8 cellular contexts compared by ENCODE assay signal in genomic region chr2:29129586-29130281, GRCh38. TPM values are rescaled to one million over a fixed set of nuclear protein-coding genes. Genes with fewer than 3 reads are reported as not detected.
DNase-seq lines count a peak whose midpoint lies in the region; ATAC-seq, FAIRE-seq and TF ChIP-seq lines count a peak whose summit lies in the region.
"Had no signal": no experiment of that assay in that cellular context is flagged by ENCODE, and none has a peak within 500 bp of the region (broad histone marks: within the 10 kb centered on the region; RNA-seq: fewer than 3 reads in every experiment).

No MANE protein-coding gene starts in this region.

- CTCF ChIA-PET in endothelial cell of umbilical vein (lab: Charles Lee) = interaction anchor here (0.9 to 2.8 kb wide), 11 partner anchors 9 to 114 kb away, joined by 3 to 41 read pairs (median 4); no protein-coding TSS in a partner anchor

- H4K20me1 ChIP-seq in OCI-LY3 (ENCODE audit: insufficient read depth, low read length) = no peaks in the 10 kb centered on the region
- H4K20me1 ChIP-seq in endothelial cell of umbilical vein (replicated peaks; ENCODE audit: control insufficient read depth, extremely low read depth, insufficient read depth, low read length) = no peaks in the 10 kb centered on the region
- no peaks in the 10 kb centered on the region for H4K20me1 ChIP-seq in neural progenitor cell (ENCODE audit: low read depth)

- H3K4me1 Mint-ChIP-seq in stimulated activated memory B cell treated with anti-CD40 and anti-IgM and Interleukin-4, amounts not matched to agents 10 μg/mL and 1 μg/mL and 100 μg/mL, for 72 hours = peaks cover 10% of the 10 kb centered on the region
- H3K4me1 Mint-ChIP-seq in neural progenitor cell = peaks cover 12% of the 10 kb centered on the region

- no peaks in the 10 kb centered on the region for H3K9me3 Mint-ChIP-seq in stimulated activated memory B cell treated with anti-CD40 and anti-IgM and Interleukin-4, amounts not matched to agents 10 μg/mL and 1 μg/mL and 100 μg/mL, for 72 hours
- H3K9me3 Mint-ChIP-seq in neural progenitor cell = peaks cover 8% of the 10 kb centered on the region

- H3K27me3 Mint-ChIP-seq in stimulated activated memory B cell treated with anti-CD40 and anti-IgM and Interleukin-4, amounts not matched to agents 10 μg/mL and 1 μg/mL and 100 μg/mL, for 72 hours = no peaks in the 10 kb centered on the region
- no peaks in the 10 kb centered on the region for H3K27me3 Mint-ChIP-seq in neural progenitor cell (ENCODE audit: insufficient read depth, low read depth)

- dilution Hi-C loops in endothelial cell of umbilical vein (cut with MboI; ENCODE audit: extremely low pct_ligation_motif_present, low sequenced_read_pairs) = no loop called here

- H3K27ac Mint-ChIP-seq in stimulated activated memory B cell treated with anti-CD40 and anti-IgM and Interleukin-4, amounts not matched to agents 10 μg/mL and 1 μg/mL and 100 μg/mL, for 72 hours = peak overlapping the region; percentile 74
- H3K27ac Mint-ChIP-seq in neural progenitor cell = no peak overlapping the region

- H3K79me2 ChIP-seq in OCI-LY3 (ENCODE audit: low read length) = no peaks in the 10 kb centered on the region
- H3K79me2 ChIP-seq in endothelial cell of umbilical vein (ENCODE audit: control insufficient read depth, insufficient read depth, low read length) = peaks cover 30% of the 10 kb centered on the region
- H3K79me2 ChIP-seq in neural progenitor cell (ENCODE audit: low read depth) = no peaks in the 10 kb centered on the region

- peaks cover 33% of the 10 kb centered on the region for H3K36me3 Mint-ChIP-seq in stimulated activated memory B cell treated with anti-CD40 and anti-IgM and Interleukin-4, amounts not matched to agents 10 μg/mL and 1 μg/mL and 100 μg/mL, for 72 hours
- H3K36me3 Mint-ChIP-seq in neural progenitor cell = peaks cover 1% of the 10 kb centered on the region

- no peaks in the 10 kb centered on the region for H3K9me3 ChIP-seq in OCI-LY3 (ENCODE audit: insufficient read depth, low read length)
- H3K9me3 ChIP-seq in endothelial cell of umbilical vein (replicated peaks; ENCODE audit: control insufficient read depth, insufficient read depth, low read length) = no peaks in the 10 kb centered on the region
- H3K9me3 ChIP-seq in neural progenitor cell (ENCODE audit: low read depth) = no peaks in the 10 kb centered on the region

- H3K4me3 ChIP-seq in OCI-LY3 (ENCODE audit: low read length) = no peak overlapping the region
- peak overlapping the region in 1 of 3 experiments; percentile 29 for H3K4me3 ChIP-seq in endothelial cell of umbilical vein (replicated peaks in 1 of 3; ENCODE audit: insufficient read depth in 1 of 3, low read depth in 1 of 3, low read length in 3 of 3)
- no peak overlapping the region for H3K4me3 ChIP-seq in neural progenitor cell

- TF ChIP-seq CTCF in OCI-LY3 (IDR thresholded peaks at IDR 0.05; ENCODE audit: low read depth, low read length) = no peak
- no peak for TF ChIP-seq CTCF in endothelial cell of umbilical vein (IDR thresholded peaks at IDR 0.05; ENCODE audit: extremely low read depth in 1 of 2, insufficient read depth in 1 of 2, low read depth in 1 of 2, low read length in 2 of 2)
- no peak for TF ChIP-seq CTCF in neural progenitor cell (IDR thresholded peaks at IDR 0.05)

- peak; percentile 20 for ATAC-seq in GM19395 (IDR thresholded peaks at IDR 0.05; ENCODE audit: unreplicated experiment)
- no peak for ATAC-seq in stimulated activated memory B cell treated with anti-CD40 and anti-IgM and Interleukin-4, amounts not matched to agents 10 μg/mL and 1 μg/mL and 100 μg/mL, for 72 hours

- no peak for TF ChIP-seq POLR2A in endothelial cell of umbilical vein (IDR thresholded peaks at IDR 0.05; ENCODE audit: low read depth, low read length)

- intact Hi-C loops in endothelial cell of umbilical vein (cut with micrococcal nuclease) = no loop called here

- peaks cover 6% of the 10 kb centered on the region for H3K36me3 ChIP-seq in OCI-LY3 (replicated peaks; ENCODE audit: low read depth, low read length)
- peaks cover 0 to 8% of the 10 kb centered on the region in 2 experiments for H3K36me3 ChIP-seq in endothelial cell of umbilical vein (ENCODE audit: control insufficient read depth in 2 of 2, extremely low read depth in 1 of 2, insufficient read depth in 2 of 2, low read length in 2 of 2)
- H3K36me3 ChIP-seq in neural progenitor cell = no peaks in the 10 kb centered on the region

- H3K9me1 ChIP-seq in endothelial cell of umbilical vein (replicated peaks; ENCODE audit: control insufficient read depth, extremely low read depth, insufficient read depth, low read length) = no peaks in the 10 kb centered on the region

- peaks cover 15% of the 10 kb centered on the region for H3K4me1 ChIP-seq in OCI-LY3 (ENCODE audit: low read length)
- peaks cover 24% of the 10 kb centered on the region for H3K4me1 ChIP-seq in endothelial cell of umbilical vein (ENCODE audit: control insufficient read depth, extremely low read depth, insufficient read depth, low read length)
- H3K4me1 ChIP-seq in neural progenitor cell = peaks cover 3% of the 10 kb centered on the region

- no peak overlapping the region for H3K4me3 Mint-ChIP-seq in stimulated activated memory B cell treated with anti-CD40 and anti-IgM and Interleukin-4, amounts not matched to agents 10 μg/mL and 1 μg/mL and 100 μg/mL, for 72 hours
- no peak overlapping the region for H3K4me3 Mint-ChIP-seq in neural progenitor cell

- H2AFZ ChIP-seq in OCI-LY3 (ENCODE audit: low read depth, low read length) (0 out of 2 replicates have a peak overlapping the region, but pooled peaks have one; percentile 37), endothelial cell of umbilical vein (ENCODE audit: low read depth, low read length) (peak overlapping the region; percentile 28), neural progenitor cell (replicated peaks) (no peak overlapping the region)

- BruUV-seq in endothelial cell of umbilical vein (replicated peaks; lab: Mats Ljungman, UMichigan) = TSS peak; percentile 95

- H3K4me2 ChIP-seq in OCI-LY3 (ENCODE audit: low read length) (peak overlapping the region; percentile 8; the same call in 1 of the 2 replicates), endothelial cell of umbilical vein (ENCODE audit: insufficient read depth, low read length) (peak overlapping the region; percentile 65), neural progenitor cell (no peak overlapping the region)

- POLR2A ChIA-PET in endothelial cell of umbilical vein (lab: Charles Lee) = interaction anchor here (0.6 to 3.0 kb wide), 2 partner anchors 12 to 13 kb away, joined by 5 to 30 read pairs; no protein-coding TSS in a partner anchor

- FAIRE-seq in endothelial cell of umbilical vein (lab: Jason Lieb, UNC) = peak; percentile 33

- no peaks in the 10 kb centered on the region for H3F3A ChIP-seq in neural progenitor cell (ENCODE audit: low read depth)

- H3K27ac ChIP-seq in OCI-LY3 (ENCODE audit: low read length) = no peak overlapping the region
- peak overlapping the region; percentile 90 for H3K27ac ChIP-seq in endothelial cell of umbilical vein (ENCODE audit: insufficient read depth, low read depth, low read length)
- H3K27ac ChIP-seq in neural progenitor cell = no peak overlapping the region

- no peak overlapping the region for H3K9ac ChIP-seq in OCI-LY3 (ENCODE audit: low read length)
- peak overlapping the region; percentile 53 for H3K9ac ChIP-seq in endothelial cell of umbilical vein (replicated peaks; ENCODE audit: extremely low read depth, insufficient read depth, low read length)
- H3K9ac ChIP-seq in neural progenitor cell = no peak overlapping the region

- H3K27me3 ChIP-seq in OCI-LY3 (ENCODE audit: low read depth, low read length) (no peaks in the 10 kb centered on the region), endothelial cell of umbilical vein (ENCODE audit: control insufficient read depth in 2 of 2, insufficient read depth in 2 of 2, low read length in 2 of 2) (no peaks in the 10 kb centered on the region), neural progenitor cell (no peaks in the 10 kb centered on the region)

- DNase-seq in endothelial cell of umbilical vein (ENCODE audit: low read depth, low spot score) = peak; percentile 41
- no peak for DNase-seq in neural progenitor cell (ENCODE audit: low spot score)
- no peak for DNase-seq in NCI-H1417 treated with DMSO at 0.1 percent for 48 hours (lab: John Stamatoyannopoulos, UW)
- DNase-seq in NOMO-1 (lab: John Stamatoyannopoulos, UW; ENCODE audit: unreplicated experiment in 2 of 2) = no peak

TF ChIP-seq in endothelial cell of umbilical vein, 7 proteins besides CTCF, POLR2A, EP300 and RAD21:
- no peak for TF ChIP-seq JUN (IDR thresholded peaks at IDR 0.05; ENCODE audit: borderline replicate concordance, insufficient read depth, insufficient read length, low read depth)
- no peak for TF ChIP-seq EZH2 (IDR thresholded peaks at IDR 0.05; ENCODE audit: borderline replicate concordance, low read depth, low read length, severe bottlenecking)
- TF ChIP-seq GATA2 (IDR thresholded peaks at IDR 0.05; ENCODE audit: insufficient read depth, insufficient read length, low read depth, low read length) = no peak

RNA-seq across cellular contexts. Expression of gene CLIP4, which starts 14.5 kb away (rescaled TPM):
- total RNA-seq in endothelial cell of umbilical vein (21.7 and 24.0 TPM in 2 replicates), neural progenitor cell (ENCODE audit: low replicate concordance) (1.5 and 2.1 TPM in 2 replicates)
- 6.7 and 9.2 TPM in 2 replicates for polyA plus RNA-seq in endothelial cell of umbilical vein
- polyA plus RNA-seq in endothelial cell of umbilical vein (2011; cell fraction: cytosol; rRNA removed) = 7.4 and 10.8 TPM in 2 replicates
- 37.7 and 50.7 TPM in 2 replicates for polyA plus RNA-seq in endothelial cell of umbilical vein (2011; cell fraction: nucleus; rRNA removed)
- polyA plus RNA-seq in endothelial cell of umbilical vein (2012) = 17.4 and 20.8 TPM in 2 replicates
- polyA minus RNA-seq in endothelial cell of umbilical vein = 31.2 and 34.1 TPM in 2 replicates
- polyA minus RNA-seq in endothelial cell of umbilical vein (2011; cell fraction: cytosol; rRNA and poly(A)+ RNA removed) = 9.2 TPM
- 54.2 and 74.1 TPM in 2 replicates for polyA minus RNA-seq in endothelial cell of umbilical vein (2011; cell fraction: nucleus; rRNA and poly(A)+ RNA removed)

RNA-seq across cellular contexts. Expression of gene PCARE, which starts 55.4 kb away (rescaled TPM):
- total RNA-seq in endothelial cell of umbilical vein (not detected in 2 replicates), neural progenitor cell (ENCODE audit: low replicate concordance) (not detected in 2 replicates)
- polyA plus RNA-seq in endothelial cell of umbilical vein = not detected in 2 replicates
- not detected in 2 replicates for polyA plus RNA-seq in endothelial cell of umbilical vein (2011; cell fraction: cytosol; rRNA removed)
- polyA plus RNA-seq in endothelial cell of umbilical vein (2011; cell fraction: nucleus; rRNA removed) = not detected in 2 replicates
- polyA plus RNA-seq in endothelial cell of umbilical vein (2012) = not detected in 2 replicates
- polyA minus RNA-seq in endothelial cell of umbilical vein = not detected in 2 replicates
- not detected for polyA minus RNA-seq in endothelial cell of umbilical vein (2011; cell fraction: cytosol; rRNA and poly(A)+ RNA removed)
- polyA minus RNA-seq in endothelial cell of umbilical vein (2011; cell fraction: nucleus; rRNA and poly(A)+ RNA removed) = not detected in 2 replicates
- total RNA-seq: T-helper 2 cell treated with Interferon-gamma antibody and Interleukin-4, amounts not matched to agents 100 ng/mL and 5 ng/mL, for 36 hours had no signal
